11 cellular contexts compared by ENCODE assay signal in genomic region chr5:133489632-133490031, GRCh38.
DNase-seq lines count a peak whose midpoint lies in the region; ATAC-seq and TF ChIP-seq lines count a peak whose summit lies in the region.
"Had no signal": no experiment of that assay in that cellular context is flagged by ENCODE, and none has a peak within 500 bp of the region (broad histone marks: within the 10 kb centered on the region; RNA-seq: fewer than 3 reads in every experiment).

No MANE protein-coding gene starts in this region.

- peaks cover 3% of the 10 kb centered on the region for H3K27me3 Mint-ChIP-seq in activated CD4-positive, alpha-beta T cell treated with anti-CD3 and anti-CD28 coated beads for 36 hours
- H3K27me3 Mint-ChIP-seq in T-helper 2 cell treated with Interferon-gamma antibody and Interleukin-4, amounts not matched to agents 5 μg/mL and 100 μg/mL, for 36 hours (ENCODE audit: low read depth), result no peaks in the 10 kb centered on the region

- TF ChIP-seq EP300 in Ishikawa (IDR thresholded peaks at IDR 0.05; ENCODE audit: borderline replicate concordance), result no peak

- TF ChIP-seq RAD21 in Ishikawa (IDR thresholded peaks at IDR 0.05; ENCODE audit: low read depth), result peak; percentile 20; the same call in 1 of the 2 replicates

- H3K9me3 ChIP-seq in parathyroid adenoma (ENCODE audit: control insufficient read depth, low read length), result no peaks in the 10 kb centered on the region
- H3K9me3 ChIP-seq: adrenal gland had no signal

- H3K36me3 Mint-ChIP-seq in activated CD4-positive, alpha-beta T cell treated with anti-CD3 and anti-CD28 coated beads for 36 hours (ENCODE audit: low read depth), result no peaks in the 10 kb centered on the region
- no peaks in the 10 kb centered on the region for H3K36me3 Mint-ChIP-seq in T-helper 2 cell treated with Interferon-gamma antibody and Interleukin-4, amounts not matched to agents 5 μg/mL and 100 μg/mL, for 36 hours (ENCODE audit: low read depth)

- no peak overlapping the region for H3K9ac ChIP-seq in parathyroid adenoma

- H3K27ac ChIP-seq in parathyroid adenoma, result no peak overlapping the region
- H3K27ac ChIP-seq: adrenal gland had no signal

- H3K79me2 ChIP-seq in parathyroid adenoma, result no peaks in the 10 kb centered on the region

- POLR2A ChIA-PET in activated CD4-positive, alpha-beta T cell treated with anti-CD3 and anti-CD28 coated beads for 36 hours (lab: Charles Lee), result no interaction called here

- H3K4me2 ChIP-seq in parathyroid adenoma (ENCODE audit: low read length), result no peak overlapping the region

- peak; percentile 99 for ATAC-seq in activated CD4-positive, alpha-beta T cell treated with anti-CD3 and anti-CD28 coated beads for 36 hours
- ATAC-seq in HG03457 (IDR thresholded peaks at IDR 0.05; ENCODE audit: unreplicated experiment), result no peak
- ATAC-seq: left cardiac atrium had no signal

- no peaks in the 10 kb centered on the region for H3K27me3 ChIP-seq in parathyroid adenoma (ENCODE audit: control insufficient read depth, insufficient read depth, low read length)
- H3K27me3 ChIP-seq: adrenal gland had no signal

- H3K4me3 ChIP-seq in parathyroid adenoma (ENCODE audit: low read depth, low read length), result no peak overlapping the region
- H3K4me3 ChIP-seq: adrenal gland had no signal

- CTCF ChIA-PET in activated CD4-positive, alpha-beta T cell treated with anti-CD3 and anti-CD28 coated beads for 36 hours (lab: Charles Lee), result interaction anchor here (0.8 to 1.1 kb wide), 2 partner anchors 100 to 169 kb away, joined by 3 read pairs; no protein-coding TSS in a partner anchor

- intact Hi-C loops in activated CD4-positive, alpha-beta T cell treated with anti-CD3 and anti-CD28 coated beads for 36 hours (cut with DNase I, micrococcal nuclease), result loop anchor here (1.0 to 5.0 kb wide), 4 partner anchors 380 to 455 kb away; no protein-coding TSS in a partner anchor

- peak; percentile 60 for TF ChIP-seq CTCF in parathyroid adenoma (IDR thresholded peaks at IDR 0.05)

- H3K4me1 ChIP-seq in parathyroid adenoma, result no peaks in the 10 kb centered on the region
- H3K4me1 ChIP-seq: adrenal gland had no signal

- no peak overlapping the region for H3K4me3 Mint-ChIP-seq in activated CD4-positive, alpha-beta T cell treated with anti-CD3 and anti-CD28 coated beads for 36 hours
- H3K4me3 Mint-ChIP-seq in T-helper 2 cell treated with Interferon-gamma antibody and Interleukin-4, amounts not matched to agents 5 μg/mL and 100 μg/mL, for 36 hours, result no peak overlapping the region

- peaks cover 9% of the 10 kb centered on the region for H3K9me3 Mint-ChIP-seq in activated CD4-positive, alpha-beta T cell treated with anti-CD3 and anti-CD28 coated beads for 36 hours (ENCODE audit: low read depth)
- peaks cover 4% of the 10 kb centered on the region for H3K9me3 Mint-ChIP-seq in T-helper 2 cell treated with Interferon-gamma antibody and Interleukin-4, amounts not matched to agents 5 μg/mL and 100 μg/mL, for 36 hours

- peaks cover 8% of the 10 kb centered on the region for H3K4me1 Mint-ChIP-seq in activated CD4-positive, alpha-beta T cell treated with anti-CD3 and anti-CD28 coated beads for 36 hours
- H3K4me1 Mint-ChIP-seq in T-helper 2 cell treated with Interferon-gamma antibody and Interleukin-4, amounts not matched to agents 5 μg/mL and 100 μg/mL, for 36 hours (ENCODE audit: low read depth), result no peaks in the 10 kb centered on the region

- no peak overlapping the region for H2AFZ ChIP-seq in parathyroid adenoma

- peak; percentile 56 for DNase-seq in activated CD4-positive, alpha-beta T cell treated with anti-CD3 and anti-CD28 coated beads for 36 hours
- DNase-seq in activated CD4-positive, alpha-beta T cell treated with anti-CD3 and anti-CD28 coated beads for 1 hour, result no peak
- peak; percentile 9 for DNase-seq in T-helper 2 cell treated with Interferon-gamma antibody and Interleukin-4, amounts not matched to agents 5 μg/mL and 100 μg/mL, for 36 hours (ENCODE audit: low spot score)
- DNase-seq in iPS-NIHi11 (ENCODE audit: low spot score) (no peak), NOMO-1 (lab: John Stamatoyannopoulos, UW; ENCODE audit: unreplicated experiment in 2 of 2) (no peak)
- DNase-seq: left cardiac atrium; stimulated activated naive CD4-positive, alpha-beta T cell treated with Interleukin-2 at 50 U/mL for 16 hours had no signal

- H3K36me3 ChIP-seq in parathyroid adenoma (ENCODE audit: control insufficient read depth, insufficient read depth, low read length), result no peaks in the 10 kb centered on the region
- H3K36me3 ChIP-seq: adrenal gland had no signal

- H3K27ac Mint-ChIP-seq in activated CD4-positive, alpha-beta T cell treated with anti-CD3 and anti-CD28 coated beads for 36 hours, result peak overlapping the region; percentile 17
- H3K27ac Mint-ChIP-seq in T-helper 2 cell treated with Interferon-gamma antibody and Interleukin-4, amounts not matched to agents 5 μg/mL and 100 μg/mL, for 36 hours, result no peak overlapping the region

TF ChIP-seq in Ishikawa, 13 proteins besides CTCF, POLR2A, EP300 and RAD21:
- TF ChIP-seq TEAD4 (IDR thresholded peaks at IDR 0.05) (no peak), MAX (IDR thresholded peaks at IDR 0.05) (no peak), FOXM1 (IDR thresholded peaks at IDR 0.05; ENCODE audit: borderline replicate concordance, low read depth) (no peak), NFIC (IDR thresholded peaks at IDR 0.05) (no peak), ZBTB7A (IDR thresholded peaks at IDR 0.05; ENCODE audit: low read depth) (no peak), TCF12 (IDR thresholded peaks at IDR 0.05; ENCODE audit: low read depth) (no peak), EGR1 (IDR thresholded peaks at IDR 0.05) (no peak), TAF1 (IDR thresholded peaks at IDR 0.05; ENCODE audit: low read depth) (no peak), YY1 (IDR thresholded peaks at IDR 0.05; ENCODE audit: low read depth) (no peak), REST (IDR thresholded peaks at IDR 0.05; ENCODE audit: low read depth) (no peak), CREB1 (IDR thresholded peaks at IDR 0.05; ENCODE audit: low read depth) (no peak), CEBPB (IDR thresholded peaks at IDR 0.05) (no peak), USF1 (IDR thresholded peaks at IDR 0.05) (no peak)

Comparison
In these comparisons a context has a peak if more than half of its experiments do, and no peak if none do; other contexts are left out.
1. DNase-seq: peak in activated CD4-positive, alpha-beta T cell treated with anti-CD3 and anti-CD28 coated beads for 36 hours (single experiment) and T-helper 2 cell treated with Interferon-gamma antibody and Interleukin-4, amounts not matched to agents 5 μg/mL and 100 μg/mL, for 36 hours (single experiment); none in activated CD4-positive, alpha-beta T cell treated with anti-CD3 and anti-CD28 coated beads for 1 hour (single experiment), iPS-NIHi11 (single experiment) and NOMO-1 (0 of 2).